In the genomic region with DNA sequence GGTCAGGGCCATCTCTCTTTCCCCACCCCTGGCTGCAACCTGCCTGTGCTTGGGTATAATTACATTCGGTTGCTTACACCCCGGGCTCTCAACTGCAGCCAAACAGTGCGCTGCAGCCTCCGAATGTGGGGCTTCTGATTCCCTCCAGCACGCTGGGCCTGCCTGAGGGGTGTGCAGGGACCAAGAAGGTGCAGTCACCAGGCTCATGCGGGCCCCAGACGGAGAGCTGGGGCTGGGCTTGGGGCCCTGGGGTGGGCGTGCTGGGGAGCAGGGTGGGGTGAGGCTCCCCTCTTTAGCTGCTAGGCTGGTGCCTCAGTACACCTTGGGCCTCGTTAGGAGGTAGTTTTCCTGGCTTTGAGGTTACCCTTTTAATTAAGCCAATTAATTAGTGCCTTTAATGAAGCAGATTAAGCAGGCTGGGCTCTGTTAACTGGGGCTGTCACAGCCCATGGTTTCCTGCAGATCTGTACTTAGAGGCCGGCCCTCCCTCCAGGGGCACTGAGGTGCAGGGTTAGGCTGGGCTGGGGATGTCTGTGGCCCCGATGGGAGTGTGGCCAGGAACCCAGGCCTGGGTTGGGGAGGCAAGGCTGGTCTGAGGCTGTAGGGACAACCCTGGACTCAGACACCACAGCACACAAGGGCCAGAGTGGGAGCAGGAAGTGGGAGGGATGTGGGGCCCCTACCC, we compare ENCODE assay signal across 30 cellular contexts. TPM values are rescaled to one million over a fixed set of nuclear protein-coding genes. Genes with fewer than 3 reads are reported as not detected.
"Had no signal": no experiment of that assay in that cellular context is flagged by ENCODE, and none has a peak within 500 bp of the region (broad histone marks: within the 10 kb centered on the region; RNA-seq: fewer than 3 reads in every experiment).

No MANE protein-coding gene starts in this region.

- H3K4me3 ChIP-seq: coronary artery, gastroesophageal sphincter, lung, psoas muscle, smooth muscle cell, thyroid gland, upper lobe of left lung, vagina had no signal

- H3K27me3 ChIP-seq: gastroesophageal sphincter, thyroid gland, upper lobe of left lung, vagina had no signal

- H2AFZ ChIP-seq: parathyroid adenoma had no signal

- H3K4me1 ChIP-seq: parathyroid adenoma, upper lobe of left lung had no signal

- H3K27me3 Mint-ChIP-seq: activated B cell treated with CpG ODN at 0.5 μM for 24 hours; activated CD8-positive, alpha-beta memory T cell treated with anti-CD3 and anti-CD28 coated beads, Interleukin-2, amount 10 ng/mL, durations not matched to agents 7 days and 5 days; effector memory CD8-positive, alpha-beta T cell; stimulated activated naive CD8-positive, alpha-beta T cell treated with anti-CD3 and anti-CD28 coated beads, Interleukin-15, amount 100 ng/mL, for 72 hours had no signal

- H3K9ac ChIP-seq: parathyroid adenoma had no signal

- H3K79me2 ChIP-seq: parathyroid adenoma had no signal

- H3K27ac ChIP-seq: coronary artery, parathyroid adenoma, psoas muscle, thyroid gland, upper lobe of left lung, vagina had no signal

- ATAC-seq: activated CD8-positive, alpha-beta memory T cell treated with anti-CD3 and anti-CD28 coated beads, Interleukin-2, amount 10 ng/mL, durations not matched to agents 7 days and 5 days; activated CD8-positive, alpha-beta T cell treated with anti-CD3 and anti-CD28 coated beads, Interleukin-2, amount 10 ng/mL, durations not matched to agents 7 days and 5 days; activated naive CD4-positive, alpha-beta T cell treated with anti-CD3 and anti-CD28 coated beads, Interleukin-2, amount 50 U/mL, for 72 hours; effector memory CD8-positive, alpha-beta T cell; gastroesophageal sphincter; left lobe of liver; psoas muscle; stimulated activated memory B cell treated with anti-CD40 and anti-IgM and Interleukin-4, amounts not matched to agents 10 μg/mL and 1 μg/mL and 100 μg/mL, for 72 hours; stimulated activated naive CD8-positive, alpha-beta T cell treated with anti-CD3 and anti-CD28 coated beads, Interleukin-15, amount 100 ng/mL, for 72 hours had no signal

- H3K9me3 ChIP-seq: gastroesophageal sphincter, psoas muscle, thyroid gland, upper lobe of left lung, vagina had no signal

- H3K4me2 ChIP-seq: smooth muscle cell had no signal

- H3K9me3 Mint-ChIP-seq: activated B cell treated with CpG ODN at 0.5 μM for 24 hours; activated naive CD4-positive, alpha-beta T cell treated with anti-CD3 and anti-CD28 coated beads, Interleukin-2, amount 50 U/mL, for 72 hours; effector memory CD8-positive, alpha-beta T cell; nephron progenitor cell; stimulated activated memory B cell treated with anti-CD40 and anti-IgM and Interleukin-4, amounts not matched to agents 10 μg/mL and 1 μg/mL and 100 μg/mL, for 72 hours; stimulated activated naive CD8-positive, alpha-beta T cell treated with anti-CD3 and anti-CD28 coated beads, Interleukin-15, amount 100 ng/mL, for 72 hours had no signal

- H3K4me3 Mint-ChIP-seq: activated B cell treated with CpG ODN at 0.5 μM for 24 hours; activated CD8-positive, alpha-beta memory T cell treated with anti-CD3 and anti-CD28 coated beads, Interleukin-2, amount 10 ng/mL, durations not matched to agents 7 days and 5 days; activated CD8-positive, alpha-beta T cell treated with anti-CD3 and anti-CD28 coated beads, Interleukin-2, amount 10 ng/mL, durations not matched to agents 7 days and 5 days; effector memory CD8-positive, alpha-beta T cell; nephron progenitor cell; stimulated activated memory B cell treated with anti-CD40 and anti-IgM and Interleukin-4, amounts not matched to agents 10 μg/mL and 1 μg/mL and 100 μg/mL, for 72 hours; stimulated activated naive CD8-positive, alpha-beta T cell treated with anti-CD3 and anti-CD28 coated beads, Interleukin-15, amount 100 ng/mL, for 72 hours had no signal

- DNase-seq: activated B cell treated with CpG ODN at 0.5 μM for 24 hours; activated CD4-positive, alpha-beta T cell treated with anti-CD3 and anti-CD28 coated beads, Interleukin-2, amount 50 U/mL, for 1 hour; activated CD8-positive, alpha-beta memory T cell treated with anti-CD3 and anti-CD28 coated beads, Interleukin-2, amount 10 ng/mL, durations not matched to agents 7 days and 5 days; activated CD8-positive, alpha-beta T cell treated with anti-CD3 and anti-CD28 coated beads, Interleukin-2, amount 10 ng/mL, durations not matched to agents 7 days and 5 days; activated naive CD4-positive, alpha-beta T cell; activated T-cell treated with anti-CD3 and anti-CD28 coated beads, Interleukin-2, amount 50 U/mL, for 48 hours; cerebellar nuclear complex; effector memory CD8-positive, alpha-beta T cell; head of caudate nucleus; hippocampal formation; kidney glomerular epithelial cell; psoas muscle; stimulated activated CD4-positive, alpha-beta T cell treated with anti-CD3 and anti-CD28 coated beads, Interleukin-1b, Interleukin-23, amount 100 ng/mL, for 48 hours; stimulated activated CD4-positive, alpha-beta T cell treated with anti-CD3 and anti-CD28 coated beads, Interleukin-4, amount 100 ng/mL, for 4 hours; stimulated activated CD8-positive, alpha-beta memory T cell treated with anti-CD3 and anti-CD28 coated beads, Interleukin-4, amount 100 ng/mL, for 48 hours; stimulated activated naive CD8-positive, alpha-beta T cell treated with anti-CD3 and anti-CD28 coated beads, Interleukin-15, amount 100 ng/mL, for 72 hours; T-helper 2 cell had no signal

- H3K4me1 Mint-ChIP-seq: activated B cell treated with CpG ODN at 0.5 μM for 24 hours; activated CD8-positive, alpha-beta memory T cell treated with anti-CD3 and anti-CD28 coated beads, Interleukin-2, amount 10 ng/mL, durations not matched to agents 7 days and 5 days; stimulated activated memory B cell treated with anti-CD40 and anti-IgM and Interleukin-4, amounts not matched to agents 10 μg/mL and 1 μg/mL and 100 μg/mL, for 72 hours; stimulated activated naive CD8-positive, alpha-beta T cell treated with anti-CD3 and anti-CD28 coated beads, Interleukin-15, amount 100 ng/mL, for 72 hours had no signal

- H3K36me3 ChIP-seq: gastroesophageal sphincter, thyroid gland, upper lobe of left lung, vagina had no signal

- H3K27ac Mint-ChIP-seq: activated B cell treated with CpG ODN at 0.5 μM for 24 hours; activated CD8-positive, alpha-beta memory T cell treated with anti-CD3 and anti-CD28 coated beads, Interleukin-2, amount 10 ng/mL, durations not matched to agents 7 days and 5 days; activated CD8-positive, alpha-beta T cell treated with anti-CD3 and anti-CD28 coated beads, Interleukin-2, amount 10 ng/mL, durations not matched to agents 7 days and 5 days; activated naive CD4-positive, alpha-beta T cell treated with anti-CD3 and anti-CD28 coated beads, Interleukin-2, amount 50 U/mL, for 72 hours; effector memory CD8-positive, alpha-beta T cell; nephron progenitor cell; stimulated activated memory B cell treated with anti-CD40 and anti-IgM and Interleukin-4, amounts not matched to agents 10 μg/mL and 1 μg/mL and 100 μg/mL, for 72 hours had no signal

- H3K36me3 Mint-ChIP-seq: activated CD8-positive, alpha-beta memory T cell treated with anti-CD3 and anti-CD28 coated beads, Interleukin-2, amount 10 ng/mL, durations not matched to agents 7 days and 5 days; activated naive CD4-positive, alpha-beta T cell treated with anti-CD3 and anti-CD28 coated beads, Interleukin-2, amount 50 U/mL, for 72 hours; stimulated activated memory B cell treated with anti-CD40 and anti-IgM and Interleukin-4, amounts not matched to agents 10 μg/mL and 1 μg/mL and 100 μg/mL, for 72 hours had no signal

RNA-seq across cellular contexts. Expression of a gene that starts 17.3 kb away (rescaled TPM):
- total RNA-seq: activated B cell treated with CpG ODN at 0.5 μM for 24 hours; activated CD8-positive, alpha-beta memory T cell treated with anti-CD3 and anti-CD28 coated beads, Interleukin-2, amount 10 ng/mL, durations not matched to agents 7 days and 5 days; activated CD8-positive, alpha-beta T cell treated with anti-CD3 and anti-CD28 coated beads, Interleukin-2, amount 10 ng/mL, durations not matched to agents 7 days and 5 days; activated naive CD4-positive, alpha-beta T cell treated with anti-CD3 and anti-CD28 coated beads, Interleukin-2, amount 50 U/mL, for 72 hours; endothelial cell of umbilical vein; left lobe of liver had no signal
- polyA plus RNA-seq: endothelial cell of umbilical vein had no signal
